In the genomic region with DNA sequence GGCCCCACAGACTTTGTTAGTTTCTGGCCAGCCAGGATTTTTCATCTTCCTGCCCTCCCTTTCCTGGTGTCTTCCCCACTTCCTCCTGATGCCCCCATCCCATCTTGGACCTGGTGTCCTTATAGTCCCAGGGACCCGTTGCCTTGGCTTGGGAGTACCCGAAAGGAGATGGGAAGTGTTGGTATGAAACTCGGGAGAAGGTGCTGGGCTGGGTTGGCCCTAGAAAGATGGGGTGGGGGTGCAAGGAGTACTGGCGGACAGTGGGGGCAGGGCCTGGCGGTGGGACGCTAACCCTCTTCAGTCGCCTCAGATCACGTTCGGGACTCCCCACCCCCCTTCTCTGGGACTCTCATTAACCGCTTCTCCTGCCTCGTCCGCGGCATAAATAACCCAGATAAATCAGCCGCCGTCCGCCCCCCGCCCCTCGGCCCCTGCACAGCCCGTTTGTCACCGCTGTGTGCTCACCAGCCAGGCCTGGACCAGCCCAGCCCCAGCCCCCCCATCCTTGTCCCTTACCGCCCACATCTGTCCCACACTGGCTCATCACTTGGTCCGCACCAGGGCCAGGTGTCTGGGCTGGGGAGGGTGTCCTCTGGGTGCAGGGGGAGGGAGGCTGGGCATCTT, we compare ENCODE assay signal across 1 cellular context.
TF ChIP-seq lines count a peak whose summit lies in the region.

No MANE protein-coding gene starts in this region.

TF ChIP-seq in HCT116, 20 proteins besides CTCF, POLR2A, EP300 and RAD21:
- TF ChIP-seq TCF7L2 (IDR thresholded peaks at IDR 0.05; ENCODE audit: borderline replicate concordance, extremely low read depth, insufficient read depth, insufficient read length) (no peak), EZH2phosphoT487 (IDR thresholded peaks at IDR 0.05; ENCODE audit: borderline replicate concordance) (no peak), CEBPB (IDR thresholded peaks at IDR 0.05; ENCODE audit: low read depth) (no peak), CBX3 (IDR thresholded peaks at IDR 0.05; ENCODE audit: low read depth) (no peak), FOSL1 (IDR thresholded peaks at IDR 0.05; ENCODE audit: low read depth) (no peak), EZH2 (IDR thresholded peaks at IDR 0.05) (no peak), JUND (IDR thresholded peaks at IDR 0.05) (no peak), EGR1 (IDR thresholded peaks at IDR 0.05; ENCODE audit: low read depth) (no peak), YY1 (IDR thresholded peaks at IDR 0.05; ENCODE audit: extremely low read depth, insufficient replicate concordance, low read depth, low read length) (no peak), ELF1 (IDR thresholded peaks at IDR 0.05; ENCODE audit: borderline replicate concordance, low read depth) (no peak), POLR2AphosphoS5 (IDR thresholded peaks at IDR 0.05; ENCODE audit: low read depth, low read length) (no peak), SP1 (IDR thresholded peaks at IDR 0.05; ENCODE audit: low read depth) (no peak), ZNF274 (IDR thresholded peaks at IDR 0.05; ENCODE audit: low read depth, low read length) (no peak)
- TF ChIP-seq, protein P1, sequence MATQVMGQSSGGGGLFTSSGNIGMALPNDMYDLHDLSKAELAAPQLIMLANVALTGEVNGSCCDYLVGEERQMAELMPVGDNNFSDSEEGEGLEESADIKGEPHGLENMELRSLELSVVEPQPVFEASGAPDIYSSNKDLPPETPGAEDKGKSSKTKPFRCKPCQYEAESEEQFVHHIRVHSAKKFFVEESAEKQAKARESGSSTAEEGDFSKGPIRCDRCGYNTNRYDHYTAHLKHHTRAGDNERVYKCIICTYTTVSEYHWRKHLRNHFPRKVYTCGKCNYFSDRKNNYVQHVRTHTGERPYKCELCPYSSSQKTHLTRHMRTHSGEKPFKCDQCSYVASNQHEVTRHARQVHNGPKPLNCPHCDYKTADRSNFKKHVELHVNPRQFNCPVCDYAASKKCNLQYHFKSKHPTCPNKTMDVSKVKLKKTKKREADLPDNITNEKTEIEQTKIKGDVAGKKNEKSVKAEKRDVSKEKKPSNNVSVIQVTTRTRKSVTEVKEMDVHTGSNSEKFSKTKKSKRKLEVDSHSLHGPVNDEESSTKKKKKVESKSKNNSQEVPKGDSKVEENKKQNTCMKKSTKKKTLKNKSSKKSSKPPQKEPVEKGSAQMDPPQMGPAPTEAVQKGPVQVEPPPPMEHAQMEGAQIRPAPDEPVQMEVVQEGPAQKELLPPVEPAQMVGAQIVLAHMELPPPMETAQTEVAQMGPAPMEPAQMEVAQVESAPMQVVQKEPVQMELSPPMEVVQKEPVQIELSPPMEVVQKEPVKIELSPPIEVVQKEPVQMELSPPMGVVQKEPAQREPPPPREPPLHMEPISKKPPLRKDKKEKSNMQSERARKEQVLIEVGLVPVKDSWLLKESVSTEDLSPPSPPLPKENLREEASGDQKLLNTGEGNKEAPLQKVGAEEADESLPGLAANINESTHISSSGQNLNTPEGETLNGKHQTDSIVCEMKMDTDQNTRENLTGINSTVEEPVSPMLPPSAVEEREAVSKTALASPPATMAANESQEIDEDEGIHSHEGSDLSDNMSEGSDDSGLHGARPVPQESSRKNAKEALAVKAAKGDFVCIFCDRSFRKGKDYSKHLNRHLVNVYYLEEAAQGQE (IDR thresholded peaks at IDR 0.05; ENCODE audit: low read depth), result no peak
- TF ChIP-seq, protein P2, sequence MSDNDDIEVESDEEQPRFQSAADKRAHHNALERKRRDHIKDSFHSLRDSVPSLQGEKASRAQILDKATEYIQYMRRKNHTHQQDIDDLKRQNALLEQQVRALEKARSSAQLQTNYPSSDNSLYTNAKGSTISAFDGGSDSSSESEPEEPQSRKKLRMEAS (IDR thresholded peaks at IDR 0.05), result no peak
- TF ChIP-seq, protein P3, sequence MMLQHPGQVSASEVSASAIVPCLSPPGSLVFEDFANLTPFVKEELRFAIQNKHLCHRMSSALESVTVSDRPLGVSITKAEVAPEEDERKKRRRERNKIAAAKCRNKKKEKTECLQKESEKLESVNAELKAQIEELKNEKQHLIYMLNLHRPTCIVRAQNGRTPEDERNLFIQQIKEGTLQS (IDR thresholded peaks at IDR 0.05), result no peak
TF ChIP-seq in HCT116: peak in this region for 0.
